Comparison of ENCODE assay signal across 8 cellular contexts in genomic region chr3:46976326-46977190, GRCh38.
DNase-seq lines count a peak whose midpoint lies in the region; ATAC-seq lines count a peak whose summit lies in the region.

TSS of gene CCDC12 (minus strand) at chr3:46976745. CDS start at chr3:46976732, 13 bp downstream.

- ATAC-seq in GM19023 (IDR thresholded peaks at IDR 0.05; ENCODE audit: unreplicated experiment) = peak; percentile 56
- ATAC-seq in HG03280 (IDR thresholded peaks at IDR 0.05; ENCODE audit: unreplicated experiment) = peak; percentile 69
- ATAC-seq in activated CD4-positive, CD25-positive, alpha-beta regulatory T cell treated with anti-CD3 and anti-CD28 coated beads, Interleukin-2, amount 50 U/mL, for 24 hours = peak; percentile 79 to 81

- peak; percentile 98 for DNase-seq in AG08395 (ENCODE audit: low spot score)
- DNase-seq in NCI-H446 (lab: John Stamatoyannopoulos, UW) = peak; percentile 87 to 91
- peak; percentile 100 for DNase-seq in cerebellar cortex (ENCODE audit: low spot score)
- peak; percentile 99 for DNase-seq in islet precursor cell
- peak; percentile 87 to 89 (median 88) for DNase-seq in stimulated activated CD4-positive, alpha-beta T cell treated with anti-CD3 and anti-CD28 coated beads, Interleukin-12 subunit alpha, Interleukin-12 subunit beta, amount 100 ng/mL, for 48 hours (ENCODE audit: low read depth in 2 of 3, low spot score in 1 of 3)

Comparison
In these comparisons a context has a peak if more than half of its experiments do, and no peak if none do; other contexts are left out.
1. Peak in every context shown above with its lines: DNase-seq and ATAC-seq.